In the genomic region with DNA sequence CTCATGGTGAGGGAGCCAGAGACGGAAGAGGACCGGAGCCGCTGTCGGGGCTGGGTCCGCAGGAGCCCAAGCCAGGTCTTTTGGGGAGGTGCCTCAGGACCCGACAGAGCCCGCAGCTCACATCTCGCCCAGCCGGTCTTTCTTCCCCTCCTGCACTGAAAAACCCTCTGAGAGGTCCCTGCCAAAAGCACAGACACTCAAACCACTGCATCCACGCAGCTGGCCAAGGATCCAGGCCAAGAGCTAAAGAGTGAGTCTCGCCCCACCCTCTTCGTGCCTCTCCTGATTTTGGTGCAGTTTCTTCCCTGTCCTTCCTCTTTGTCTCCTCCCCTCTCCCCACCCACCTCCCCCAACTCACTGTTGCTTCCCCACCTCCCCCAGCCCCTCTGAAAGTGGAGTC, we compare ENCODE assay signal across 18 cellular contexts.
"Had no signal": no experiment of that assay in that cellular context is flagged by ENCODE, and none has a peak within 500 bp of the region (broad histone marks: within the 10 kb centered on the region; RNA-seq: fewer than 3 reads in every experiment).

No MANE protein-coding gene starts in this region.

- H3K27ac ChIP-seq: brain microvascular endothelial cell, gastroesophageal sphincter had no signal

- H3K27me3 Mint-ChIP-seq: activated naive CD8-positive, alpha-beta T cell treated with anti-CD3 and anti-CD28 coated beads, Interleukin-2, amount 10 ng/mL, durations not matched to agents 7 days and 5 days had no signal

- H3K36me3 ChIP-seq: brain microvascular endothelial cell, gastroesophageal sphincter had no signal

- H3K4me3 ChIP-seq: gastroesophageal sphincter, mucosa of descending colon had no signal

- H3K4me3 Mint-ChIP-seq: activated naive CD8-positive, alpha-beta T cell treated with anti-CD3 and anti-CD28 coated beads, Interleukin-2, amount 10 ng/mL, durations not matched to agents 7 days and 5 days; activated T-helper 1 cell treated with anti-CD3 and anti-CD28 coated beads, Interleukin-12 subunit alpha, Interleukin-12 subunit beta, Interleukin-2, Interleukin-4 antibody, amounts not matched to agents 30 ng/mL and 10 ng/mL and 1 ng/mL, durations not matched to agents 14 hours and 24 hours and 36 hours; naive thymus-derived CD4-positive, alpha-beta T cell had no signal

- H3K27ac Mint-ChIP-seq: activated naive CD8-positive, alpha-beta T cell treated with anti-CD3 and anti-CD28 coated beads, Interleukin-2, amount 10 ng/mL, durations not matched to agents 7 days and 5 days; activated T-helper 1 cell treated with anti-CD3 and anti-CD28 coated beads, Interleukin-12 subunit alpha, Interleukin-12 subunit beta, Interleukin-2, Interleukin-4 antibody, amounts not matched to agents 30 ng/mL and 10 ng/mL and 1 ng/mL, durations not matched to agents 14 hours and 24 hours and 36 hours; naive thymus-derived CD4-positive, alpha-beta T cell had no signal

- H3K9me3 ChIP-seq: gastroesophageal sphincter, mucosa of descending colon had no signal

- ATAC-seq: gastroesophageal sphincter; naive thymus-derived CD4-positive, alpha-beta T cell had no signal

- H3K36me3 Mint-ChIP-seq: activated naive CD8-positive, alpha-beta T cell treated with anti-CD3 and anti-CD28 coated beads, Interleukin-2, amount 10 ng/mL, durations not matched to agents 7 days and 5 days; naive thymus-derived CD4-positive, alpha-beta T cell had no signal

- DNase-seq: activated CD4-positive, CD25-positive, alpha-beta regulatory T cell treated with anti-CD3 and anti-CD28 coated beads, Interleukin-2, amount 50 U/mL, for 72 hours; activated naive CD4-positive, alpha-beta T cell; activated naive CD8-positive, alpha-beta T cell treated with anti-CD3 and anti-CD28 coated beads, Interleukin-2, amount 10 ng/mL, durations not matched to agents 7 days and 5 days; brain microvascular endothelial cell; cortex of kidney; effector CD4-positive, alpha-beta T cell; mammary epithelial cell; mucosa of descending colon; naive thymus-derived CD4-positive, alpha-beta T cell; occipital lobe; right cardiac atrium; small intestine; stimulated activated CD4-positive, alpha-beta T cell treated with anti-CD3 and anti-CD28 coated beads, Interleukin-4, amount 100 ng/mL, for 24 hours; stimulated activated CD8-positive, alpha-beta memory T cell treated with anti-CD3 and anti-CD28 coated beads, Interleukin-4, amount 100 ng/mL, for 48 hours; stimulated activated naive CD4-positive, alpha-beta T cell treated with Interleukin-2 at 50 U/mL for 16 hours; trophoblast cell had no signal
